In the genomic region with DNA sequence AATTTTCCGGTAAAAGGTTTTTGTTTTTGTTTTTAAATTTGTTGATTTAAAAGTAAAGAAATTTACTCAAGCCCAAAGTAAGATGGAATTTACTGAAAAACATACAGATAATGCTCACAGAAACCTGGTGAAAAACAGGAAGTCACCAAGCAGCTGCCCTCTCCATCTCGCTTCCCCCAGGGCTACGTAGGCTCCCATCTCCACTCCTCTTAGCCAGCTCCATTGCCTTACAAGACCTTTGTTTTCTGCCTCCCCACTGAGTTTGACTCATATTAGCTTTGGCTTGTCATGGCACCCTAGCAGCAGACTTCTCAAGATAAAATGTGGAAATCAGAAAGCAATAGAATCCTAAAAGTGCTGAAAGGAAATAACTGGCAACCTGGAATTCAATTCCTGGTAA, we compare ENCODE assay signal across 22 cellular contexts. TPM values are rescaled to one million over a fixed set of nuclear protein-coding genes. Genes with fewer than 3 reads are reported as not detected.
DNase-seq lines count a peak whose midpoint lies in the region; ATAC-seq lines count a peak whose summit lies in the region.
"Had no signal": no experiment of that assay in that cellular context is flagged by ENCODE, and none has a peak within 500 bp of the region (broad histone marks: within the 10 kb centered on the region; RNA-seq: fewer than 3 reads in every experiment).

No MANE protein-coding gene starts in this region.

- no peak overlapping the region for H3K4me3 Mint-ChIP-seq in central memory CD8-positive, alpha-beta T cell
- H3K4me3 Mint-ChIP-seq: activated CD4-positive, alpha-beta memory T cell treated with anti-CD3 and anti-CD28 coated beads, Interleukin-2, amount 10 ng/mL, durations not matched to agents 7 days and 5 days; CD4-positive, alpha-beta T cell; dendritic cell treated with granulocyte-macrophage colony-stimulating factor and Interleukin-4, amounts not matched to agents 40 ng/mL and 50 ng/mL, for 4 days had no signal

- DNase-seq in KBM-7, result peak; percentile 86
- DNase-seq in SK-N-MC (ENCODE audit: low read depth, low spot score), result no peak
- DNase-seq in central memory CD8-positive, alpha-beta T cell (ENCODE audit: low spot score in 2 of 2), result no peak
- no peak for DNase-seq in C1 segment of cervical spinal cord (lab: John Stamatoyannopoulos, UW)
- DNase-seq in NCI-H226, result no peak
- DNase-seq in NCI-H510A treated with DMSO at 0.1 percent for 48 hours (lab: John Stamatoyannopoulos, UW), result no peak
- DNase-seq: activated CD4-positive, alpha-beta memory T cell treated with anti-CD3 and anti-CD28 coated beads, Interleukin-2, amount 10 ng/mL, durations not matched to agents 7 days and 5 days; CD4-positive, alpha-beta T cell; DND-41; KG1; left lung; naive thymus-derived CD8-positive, alpha-beta T cell; NCI-H1436 treated with DMSO at 0.1 percent for 48 hours; NCI-H524; stimulated activated CD4-positive, alpha-beta T cell treated with anti-CD3 and anti-CD28 coated beads, Interleukin-15, amount 100 ng/mL, for 24 hours; T-helper 9 cell had no signal

- no peaks in the 10 kb centered on the region for H3K27me3 Mint-ChIP-seq in central memory CD8-positive, alpha-beta T cell
- H3K27me3 Mint-ChIP-seq: activated CD4-positive, alpha-beta memory T cell treated with anti-CD3 and anti-CD28 coated beads, Interleukin-2, amount 10 ng/mL, durations not matched to agents 7 days and 5 days; CD4-positive, alpha-beta T cell; dendritic cell treated with granulocyte-macrophage colony-stimulating factor and Interleukin-4, amounts not matched to agents 40 ng/mL and 50 ng/mL, for 4 days; naive thymus-derived CD8-positive, alpha-beta T cell had no signal

- no peaks in the 10 kb centered on the region for H3K4me1 Mint-ChIP-seq in central memory CD8-positive, alpha-beta T cell
- H3K4me1 Mint-ChIP-seq: activated CD4-positive, alpha-beta memory T cell treated with anti-CD3 and anti-CD28 coated beads, Interleukin-2, amount 10 ng/mL, durations not matched to agents 7 days and 5 days had no signal

- H3K9ac ChIP-seq in SK-N-MC (ENCODE audit: insufficient read length), result no peak overlapping the region

- peak overlapping the region; percentile 67 for H3K27ac Mint-ChIP-seq in central memory CD8-positive, alpha-beta T cell (ENCODE audit: low read depth)
- H3K27ac Mint-ChIP-seq: activated CD4-positive, alpha-beta memory T cell treated with anti-CD3 and anti-CD28 coated beads, Interleukin-2, amount 10 ng/mL, durations not matched to agents 7 days and 5 days; CD4-positive, alpha-beta T cell; dendritic cell treated with granulocyte-macrophage colony-stimulating factor and Interleukin-4, amounts not matched to agents 40 ng/mL and 50 ng/mL, for 4 days; naive thymus-derived CD8-positive, alpha-beta T cell had no signal

- H3K36me3 ChIP-seq in SK-N-MC (ENCODE audit: insufficient read depth, low read length) (peaks cover 33% of the 10 kb centered on the region), mesodermal cell (ENCODE audit: control insufficient read depth, insufficient read depth, low read length) (peaks cover 60% of the 10 kb centered on the region)

- H3K4me3 ChIP-seq in SK-N-MC (no peak overlapping the region), mesodermal cell (ENCODE audit: extremely low read depth, insufficient read depth, low read length, poor library complexity, severe bottlenecking) (no peak overlapping the region)
- H3K4me3 ChIP-seq: hepatocyte, left lung, suprapubic skin had no signal

- no peaks in the 10 kb centered on the region for H3K9me3 ChIP-seq in SK-N-MC (ENCODE audit: low read depth, low read length)
- no peaks in the 10 kb centered on the region for H3K9me3 ChIP-seq in mesodermal cell (ENCODE audit: control insufficient read depth, low read length)
- H3K9me3 ChIP-seq: left lung, suprapubic skin had no signal

- peaks cover 5% of the 10 kb centered on the region for H3K36me3 Mint-ChIP-seq in central memory CD8-positive, alpha-beta T cell (ENCODE audit: insufficient read depth)

- H3K27ac ChIP-seq in SK-N-MC (peak overlapping the region; percentile 18; the same call in 1 of the 2 replicates), mesodermal cell (ENCODE audit: low read depth, low read length, severe bottlenecking) (peak overlapping the region; percentile 25)
- H3K27ac ChIP-seq: hepatocyte, left lung, suprapubic skin had no signal

- no peaks in the 10 kb centered on the region for H3K4me1 ChIP-seq in mesodermal cell (ENCODE audit: control insufficient read depth, insufficient read depth, low read length, poor library complexity, severe bottlenecking)
- H3K4me1 ChIP-seq: left lung, suprapubic skin had no signal

- no peak for ATAC-seq in central memory CD8-positive, alpha-beta T cell (replicated peaks; ENCODE audit: extremely low read depth, poor library complexity, severe bottlenecking)
- no peak for ATAC-seq in GM21737 (IDR thresholded peaks at IDR 0.05; ENCODE audit: unreplicated experiment)
- ATAC-seq: HCT116, left lung had no signal

- in situ Hi-C loops in KBM-7 (cut with MboI; ENCODE audit: low pct_unique_long_range_greater_than_20kb, low sequenced_read_pairs), result no loop called here

- no peaks in the 10 kb centered on the region for H3K9me3 Mint-ChIP-seq in central memory CD8-positive, alpha-beta T cell
- H3K9me3 Mint-ChIP-seq: CD4-positive, alpha-beta T cell; dendritic cell treated with granulocyte-macrophage colony-stimulating factor and Interleukin-4, amounts not matched to agents 40 ng/mL and 50 ng/mL, for 4 days had no signal

- 75% methylated on average over 2 of the region's 3 CpGs; no CpG with 5 or more reads in 1 of the 2 experiments for WGBS in mesodermal cell (ENCODE audit: insufficient coverage in 2 of 2), 2 experiments

RNA-seq across cellular contexts. Expression of gene PHTF1, which starts 57.9 kb away (rescaled TPM):
- polyA plus RNA-seq in mesodermal cell (2013, experiment 1 of 2), result 40.1 TPM
- polyA plus RNA-seq in mesodermal cell (2013, experiment 2 of 2), result 40.1 TPM
